Comparison of ENCODE assay signal across 8 cellular contexts in the genomic region with DNA sequence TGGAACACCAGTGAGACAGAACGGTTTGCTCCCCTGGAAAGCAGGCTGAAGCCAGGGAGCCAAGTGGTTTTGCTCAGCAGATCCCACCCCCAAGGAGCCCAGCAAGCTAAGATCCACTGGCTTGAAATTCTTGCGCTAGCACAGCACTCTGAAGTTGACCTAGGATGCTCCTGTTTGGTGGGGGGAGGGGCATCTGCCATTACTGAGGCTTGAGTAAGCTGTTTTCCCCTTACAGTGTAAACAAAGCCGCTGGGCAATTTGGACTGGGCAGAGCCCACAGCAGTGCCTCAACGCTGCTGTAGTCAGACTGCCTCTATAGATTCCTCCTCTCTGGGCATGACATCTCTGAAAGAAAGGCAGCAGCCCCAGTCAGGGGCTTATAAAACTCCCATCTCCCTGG.
"Had no signal": no experiment of that assay in that cellular context is flagged by ENCODE, and none has a peak within 500 bp of the region (broad histone marks: within the 10 kb centered on the region; RNA-seq: fewer than 3 reads in every experiment).

No MANE protein-coding gene starts in this region.

- H3K27me3 Mint-ChIP-seq: IgD-negative memory B cell had no signal

- H3K4me3 Mint-ChIP-seq: H9, IgD-negative memory B cell had no signal

- H3K9ac ChIP-seq: GM23248, KMS-11 had no signal

- H2AFZ ChIP-seq: GM23248 had no signal

- H3K4me2 ChIP-seq: KMS-11 had no signal

- ATAC-seq: HepG2 had no signal

- H3K27ac Mint-ChIP-seq: IgD-negative memory B cell had no signal

- H3K4me3 ChIP-seq: GM23248 had no signal

- DNase-seq: GM23248, H9, HCEC 1CT, KBM-7 had no signal

- H3K36me3 Mint-ChIP-seq: IgD-negative memory B cell had no signal

- H3K27ac ChIP-seq: GM23248, HL-60, KMS-11 had no signal
